18 cellular contexts compared by ENCODE assay signal in genomic region chr2:2649109-2650072, GRCh38.
DNase-seq lines count a peak whose midpoint lies in the region; ATAC-seq and TF ChIP-seq lines count a peak whose summit lies in the region.
"Had no signal": no experiment of that assay in that cellular context is flagged by ENCODE, and none has a peak within 500 bp of the region (broad histone marks: within the 10 kb centered on the region; RNA-seq: fewer than 3 reads in every experiment).

No MANE protein-coding gene starts in this region.

- H3K27ac ChIP-seq in SK-N-SH (ENCODE audit: low read depth in 2 of 2, low read length in 1 of 2), result no peak overlapping the region

- H3K4me2 ChIP-seq in SK-N-SH, result no peak overlapping the region

- POLR2A ChIA-PET in SK-N-SH (lab: Yijun Ruan, JAX), result no interaction called here

- H4K20me1 ChIP-seq in SK-N-SH (ENCODE audit: insufficient read depth), result no peaks in the 10 kb centered on the region

- no peaks in the 10 kb centered on the region for H3K36me3 ChIP-seq in SK-N-SH (replicated peaks in 1 of 2; ENCODE audit: control insufficient read depth in 1 of 2, insufficient read depth in 2 of 2, low read length in 1 of 2)

- no peak for TF ChIP-seq EP300 in SK-N-SH (IDR thresholded peaks at IDR 0.05; ENCODE audit: borderline replicate concordance in 1 of 2, low read depth in 1 of 2, low read length in 1 of 2)

- H3K27me3 Mint-ChIP-seq in activated T-cell treated with anti-CD3 and anti-CD28 coated beads, Interleukin-2, amount 50 U/mL, for 24 hours, result no peaks in the 10 kb centered on the region
- peaks cover 5% of the 10 kb centered on the region for H3K27me3 Mint-ChIP-seq in nephron progenitor cell (ENCODE audit: low read depth, poor library complexity)

- H3K4me1 Mint-ChIP-seq in activated T-cell treated with anti-CD3 and anti-CD28 coated beads, Interleukin-2, amount 50 U/mL, for 24 hours (ENCODE audit: low read depth), result peaks cover 34% of the 10 kb centered on the region
- H3K4me1 Mint-ChIP-seq in nephron progenitor cell, result peaks cover 77% of the 10 kb centered on the region

- TF ChIP-seq CTCF in nephron progenitor cell (IDR thresholded peaks at IDR 0.05) (no peak), SK-N-SH (IDR thresholded peaks at IDR 0.05) (no peak)

- no peak overlapping the region for H3K27ac Mint-ChIP-seq in activated T-cell treated with anti-CD3 and anti-CD28 coated beads, Interleukin-2, amount 50 U/mL, for 24 hours
- H3K27ac Mint-ChIP-seq in nephron progenitor cell, result peak overlapping the region; percentile 81

- DNase-seq in activated T-cell treated with anti-CD3 and anti-CD28 coated beads, Interleukin-2, amount 50 U/mL, for 24 hours, result peak; percentile 28
- no peak for DNase-seq in activated T-cell treated with anti-CD3 and anti-CD28 coated beads for 4 hours
- DNase-seq in islet precursor cell, result peak; percentile 51
- no peak for DNase-seq in nephron progenitor cell
- DNase-seq in sciatic nerve (ENCODE audit: low spot score), result peak; percentile 10
- DNase-seq in NCI-H1417 (lab: John Stamatoyannopoulos, UW), result no peak
- DNase-seq in SK-N-SH, result no peak
- DNase-seq in glomerular visceral epithelial cell (ENCODE audit: extremely low spot score), result no peak
- DNase-seq: 8988T, DMS153, Karpas-422, NCI-H1092, NCI-H146, NCI-H1930, NCI-H2107, NCI-H524 treated with DMSO at 0.1 percent for 48 hours, NCI-H774, SIG-M5 had no signal

- no peaks in the 10 kb centered on the region for H3K4me1 ChIP-seq in SK-N-SH (ENCODE audit: control insufficient read depth in 1 of 2, insufficient read depth in 2 of 2, low read depth in 1 of 2, low read length in 1 of 2)

- H3K4me3 Mint-ChIP-seq in activated T-cell treated with anti-CD3 and anti-CD28 coated beads, Interleukin-2, amount 50 U/mL, for 24 hours, result no peak overlapping the region
- H3K4me3 Mint-ChIP-seq in nephron progenitor cell, result peak overlapping the region; percentile 35

- no peaks in the 10 kb centered on the region for H3F3A ChIP-seq in SK-N-SH (replicated peaks; ENCODE audit: insufficient read depth)

- 45% methylated on average over 35 of the region's 36 CpGs for WGBS in SK-N-SH (ENCODE audit: low lambda C conversion rate)

- no peak overlapping the region for H3K4me3 ChIP-seq in SK-N-SH (ENCODE audit: low read depth in 2 of 2, low read length in 1 of 2)

- H3K9me3 ChIP-seq in SK-N-SH, result no peaks in the 10 kb centered on the region

- H3K79me2 ChIP-seq in SK-N-SH (ENCODE audit: insufficient read depth), result no peaks in the 10 kb centered on the region

- no peak overlapping the region for H3K9ac ChIP-seq in SK-N-SH

- CTCF ChIA-PET in SK-N-SH (lab: Yijun Ruan, JAX), result no interaction called here

- no peaks in the 10 kb centered on the region for H3K9me3 Mint-ChIP-seq in activated T-cell treated with anti-CD3 and anti-CD28 coated beads, Interleukin-2, amount 50 U/mL, for 24 hours
- peaks cover 3% of the 10 kb centered on the region for H3K9me3 Mint-ChIP-seq in nephron progenitor cell

- H3K36me3 Mint-ChIP-seq in activated T-cell treated with anti-CD3 and anti-CD28 coated beads, Interleukin-2, amount 50 U/mL, for 24 hours (ENCODE audit: low read depth), result no peaks in the 10 kb centered on the region
- no peaks in the 10 kb centered on the region for H3K36me3 Mint-ChIP-seq in nephron progenitor cell (ENCODE audit: low read depth)

- intact Hi-C loops in sciatic nerve (cut with DNase I), result loop anchor here (5.0 kb wide), 1 partner anchor 603 kb away; no protein-coding TSS in a partner anchor

- no peak overlapping the region for H2AFZ ChIP-seq in SK-N-SH (ENCODE audit: low read depth)

- no peak for TF ChIP-seq RAD21 in SK-N-SH (IDR thresholded peaks at IDR 0.05; ENCODE audit: low read length)

- no peak for ATAC-seq in sciatic nerve

- H3K9me2 ChIP-seq in SK-N-SH, result no peaks in the 10 kb centered on the region

- no peaks in the 10 kb centered on the region for H3K27me3 ChIP-seq in SK-N-SH (ENCODE audit: insufficient read depth)

TF ChIP-seq in SK-N-SH, 30 proteins besides CTCF, POLR2A, EP300 and RAD21:
- TF ChIP-seq MEF2A (IDR thresholded peaks at IDR 0.05; ENCODE audit: borderline replicate concordance, low read depth) (no peak), TCF12 (IDR thresholded peaks at IDR 0.05) (no peak), TEAD4 (IDR thresholded peaks at IDR 0.05; ENCODE audit: borderline replicate concordance, insufficient read depth) (no peak)

Comparison
In these comparisons a context has a peak if more than half of its experiments do, and no peak if none do; other contexts are left out.
1. DNase-seq: peak in activated T-cell treated with anti-CD3 and anti-CD28 coated beads, Interleukin-2, amount 50 U/mL, for 24 hours (single experiment), islet precursor cell (single experiment) and sciatic nerve (single experiment); none in activated T-cell treated with anti-CD3 and anti-CD28 coated beads for 4 hours (single experiment), nephron progenitor cell (single experiment), NCI-H1417 (0 of 3), SK-N-SH (single experiment) and glomerular visceral epithelial cell (single experiment).